ENCODE assay signal across 31 cellular contexts in genomic region chr3:68874551-68875348, GRCh38. TPM values are rescaled to one million over a fixed set of nuclear protein-coding genes. Genes with fewer than 3 reads are reported as not detected.
A peak's percentile ranks its signal among the peaks of the same experiment; 100 is the strongest.
DNase-seq lines count a peak whose midpoint lies in the region; ATAC-seq and TF ChIP-seq lines count a peak whose summit lies in the region.
"Had no signal": no experiment of that assay in that cellular context is flagged by ENCODE, and none has a peak within 500 bp of the region (broad histone marks: within the 10 kb centered on the region; RNA-seq: fewer than 3 reads in every experiment).

No MANE protein-coding gene starts in this region.

- DNase-seq in Ammon's horn (ENCODE audit: low spot score), result peak; percentile 13
- DNase-seq in Karpas-422, result peak; percentile 57
- DNase-seq in upper lobe of right lung, result no peak
- no peak for DNase-seq in DMS79 treated with DMSO at 0.1 percent for 48 hours (lab: John Stamatoyannopoulos, UW)
- no peak for DNase-seq in NCI-H187 (lab: John Stamatoyannopoulos, UW)
- DNase-seq: activated CD4-positive, alpha-beta T cell treated with anti-CD3 and anti-CD28 coated beads for 1 hour; activated naive CD4-positive, alpha-beta T cell treated with anti-CD3 and anti-CD28 coated beads, Interleukin-2, amount 50 U/mL, for 16 hours; activated T-cell treated with anti-CD3 and anti-CD28 coated beads, Interleukin-2, amount 50 U/mL, for 4 hours; anterior cingulate cortex; Caco-2; naive thymus-derived CD8-positive, alpha-beta T cell; NCI-H1436; NCI-H510A treated with DMSO at 0.1 percent for 48 hours; stimulated activated CD4-positive, alpha-beta T cell treated with anti-CD3 and anti-CD28 coated beads, Interleukin-2, amount 100 ng/mL, for 48 hours had no signal

- no peak overlapping the region for H3K4me2 ChIP-seq in Karpas-422 (ENCODE audit: low read depth, low read length, poor library complexity, severe bottlenecking)
- H3K4me2 ChIP-seq: BLaER1, smooth muscle cell had no signal

- no peaks in the 10 kb centered on the region for H3K4me1 Mint-ChIP-seq in activated T-helper 17 cell treated with anti-CD3 and anti-CD28 coated beads, Interleukin-2, amount 50 U/mL, for 72 hours
- H3K4me1 Mint-ChIP-seq: naive thymus-derived CD8-positive, alpha-beta T cell had no signal

- no peaks in the 10 kb centered on the region for H3K9me2 ChIP-seq in Karpas-422 (replicated peaks; ENCODE audit: insufficient read depth, low read length)

- H3K27ac Mint-ChIP-seq in activated T-helper 17 cell treated with anti-CD3 and anti-CD28 coated beads, Interleukin-2, amount 50 U/mL, for 72 hours, result no peak overlapping the region
- H3K27ac Mint-ChIP-seq: dendritic cell treated with granulocyte-macrophage colony-stimulating factor and Interleukin-4, amounts not matched to agents 40 ng/mL and 50 ng/mL, for 4 days; mesothelial cell of epicardium; naive thymus-derived CD8-positive, alpha-beta T cell; stimulated activated naive CD8-positive, alpha-beta T cell treated with anti-CD3 and anti-CD28 coated beads, Interleukin-15, Interleukin-2, amounts not matched to agents 100 ng/mL and 50 ng/mL, for 24 hours had no signal

- no peak for TF ChIP-seq CTCF in upper lobe of right lung (IDR thresholded peaks at IDR 0.05)

- H3K4me3 ChIP-seq in Karpas-422 (ENCODE audit: low read length) (no peak overlapping the region), upper lobe of right lung (no peak overlapping the region)
- H3K4me3 ChIP-seq: BLaER1, smooth muscle cell, tibial nerve had no signal

- no peaks in the 10 kb centered on the region for H4K20me1 ChIP-seq in Karpas-422 (ENCODE audit: insufficient read depth, low read depth, low read length)
- H4K20me1 ChIP-seq: BLaER1 had no signal

- H3K79me2 ChIP-seq in Karpas-422 (ENCODE audit: low read length), result no peaks in the 10 kb centered on the region

- H3K36me3 Mint-ChIP-seq in activated T-helper 17 cell treated with anti-CD3 and anti-CD28 coated beads, Interleukin-2, amount 50 U/mL, for 72 hours (ENCODE audit: low read depth), result no peaks in the 10 kb centered on the region
- H3K36me3 Mint-ChIP-seq: naive thymus-derived CD8-positive, alpha-beta T cell had no signal

- H3K4me3 Mint-ChIP-seq in activated T-helper 17 cell treated with anti-CD3 and anti-CD28 coated beads, Interleukin-2, amount 50 U/mL, for 72 hours, result no peak overlapping the region
- H3K4me3 Mint-ChIP-seq: activated T-cell treated with anti-CD3 and anti-CD28 coated beads, Interleukin-2, amount 50 U/mL, for 4 hours; dendritic cell treated with granulocyte-macrophage colony-stimulating factor and Interleukin-4, amounts not matched to agents 40 ng/mL and 50 ng/mL, for 4 days; mesothelial cell of epicardium; naive thymus-derived CD8-positive, alpha-beta T cell; stimulated activated naive CD8-positive, alpha-beta T cell treated with anti-CD3 and anti-CD28 coated beads, Interleukin-15, Interleukin-2, amounts not matched to agents 100 ng/mL and 50 ng/mL, for 24 hours had no signal

- H3K9me3 ChIP-seq in Karpas-422 (ENCODE audit: low read length) (no peaks in the 10 kb centered on the region), upper lobe of right lung (no peaks in the 10 kb centered on the region)
- H3K9me3 ChIP-seq: Caco-2 had no signal

- peak; percentile 71 for ATAC-seq in GM18868 (IDR thresholded peaks at IDR 0.05; ENCODE audit: unreplicated experiment)
- ATAC-seq in activated T-helper 17 cell treated with anti-CD3 and anti-CD28 coated beads, Interleukin-2, amount 50 U/mL, for 72 hours (replicated peaks), result peak; percentile 38
- ATAC-seq in upper lobe of right lung, result no peak
- ATAC-seq in HG03457 (IDR thresholded peaks at IDR 0.05; ENCODE audit: unreplicated experiment), result no peak
- ATAC-seq: HCT116; HepG2; naive thymus-derived CD8-positive, alpha-beta T cell had no signal

- peaks cover 16% of the 10 kb centered on the region for H3K27me3 Mint-ChIP-seq in activated T-helper 17 cell treated with anti-CD3 and anti-CD28 coated beads, Interleukin-2, amount 50 U/mL, for 72 hours

- H2AFZ ChIP-seq in Karpas-422 (ENCODE audit: low read length), result no peak overlapping the region

- no peaks in the 10 kb centered on the region for H3K9me3 Mint-ChIP-seq in activated T-helper 17 cell treated with anti-CD3 and anti-CD28 coated beads, Interleukin-2, amount 50 U/mL, for 72 hours
- H3K9me3 Mint-ChIP-seq: dendritic cell treated with granulocyte-macrophage colony-stimulating factor and Interleukin-4, amounts not matched to agents 40 ng/mL and 50 ng/mL, for 4 days; stimulated activated naive CD8-positive, alpha-beta T cell treated with anti-CD3 and anti-CD28 coated beads, Interleukin-15, Interleukin-2, amounts not matched to agents 100 ng/mL and 50 ng/mL, for 24 hours had no signal

- H3K36me3 ChIP-seq in Karpas-422 (ENCODE audit: insufficient read depth, low read length) (no peaks in the 10 kb centered on the region), upper lobe of right lung (no peaks in the 10 kb centered on the region)
- H3K36me3 ChIP-seq: BLaER1, tibial nerve had no signal

- no peak overlapping the region for H3K9ac ChIP-seq in Karpas-422 (ENCODE audit: low read length)
- H3K9ac ChIP-seq: BLaER1 had no signal

- H3K27ac ChIP-seq in Karpas-422 (ENCODE audit: low read length) (no peak overlapping the region), upper lobe of right lung (no peak overlapping the region)
- H3K27ac ChIP-seq: BLaER1, tibial nerve had no signal

- H3K27me3 ChIP-seq in Karpas-422 (ENCODE audit: low read length) (no peaks in the 10 kb centered on the region), upper lobe of right lung (no peaks in the 10 kb centered on the region)
- H3K27me3 ChIP-seq: BLaER1, tibial nerve had no signal

- intact Hi-C loops in upper lobe of right lung (cut with DNase I), result no loop called here

- H3K4me1 ChIP-seq in Karpas-422 (ENCODE audit: low read length) (no peaks in the 10 kb centered on the region), upper lobe of right lung (no peaks in the 10 kb centered on the region)
- H3K4me1 ChIP-seq: BLaER1, Caco-2 had no signal

RNA-seq across cellular contexts. Expression of gene TAFA4, which starts 57.6 kb away (rescaled TPM):
- not detected in 2 replicates for total RNA-seq in Karpas-422 (2014; rRNA removed; shearing (Covaris generic); ENCODE audit: low replicate concordance)
- total RNA-seq in activated T-helper 17 cell treated with anti-CD3 and anti-CD28 coated beads, Interleukin-2, amount 50 U/mL, for 72 hours, result not detected
- total RNA-seq in upper lobe of right lung, result not detected
- total RNA-seq: A673; activated CD8-positive, alpha-beta memory T cell treated with anti-CD3 and anti-CD28 coated beads for 36 hours; activated T-cell treated with anti-CD3 and anti-CD28 coated beads, Interleukin-2, amount 50 U/mL, for 4 hours; Caco-2; cardiac septum; endothelial cell of umbilical vein; mesothelial cell of epicardium; naive thymus-derived CD8-positive, alpha-beta T cell; omental fat pad; renal cortical epithelial cell; smooth muscle cell; tibial nerve had no signal

Comparison
In these comparisons a context has a peak if more than half of its experiments do, and no peak if none do; other contexts are left out.
1. DNase-seq: peak in Ammon's horn (single experiment) and Karpas-422 (single experiment); none in upper lobe of right lung (single experiment), DMS79 treated with DMSO at 0.1 percent for 48 hours (single experiment) and NCI-H187 (0 of 2).
2. ATAC-seq: peak in GM18868 (single experiment) and activated T-helper 17 cell treated with anti-CD3 and anti-CD28 coated beads, Interleukin-2, amount 50 U/mL, for 72 hours (single experiment); none in upper lobe of right lung (single experiment) and HG03457 (single experiment).